1 cellular context compared by ENCODE assay signal in the genomic region with DNA sequence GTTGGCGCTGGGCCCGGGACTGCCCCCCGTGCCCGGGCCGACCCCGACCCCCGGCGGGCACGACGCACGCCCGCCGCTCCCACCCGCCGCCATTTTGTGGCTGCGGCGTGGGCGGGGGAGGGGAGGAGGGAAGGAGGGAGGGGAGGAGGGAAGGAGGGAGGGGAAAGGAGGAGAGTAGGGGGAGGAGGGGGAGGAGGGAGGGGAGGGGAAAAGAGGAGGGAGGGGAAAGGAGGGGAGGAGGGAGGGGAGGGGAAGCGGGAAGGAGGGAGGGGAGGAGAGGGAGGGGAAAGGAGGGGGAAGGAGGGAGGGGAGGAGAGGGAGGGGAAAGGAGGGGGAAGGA.
A peak's percentile ranks its signal among the peaks of the same experiment; 100 is the strongest.
TF ChIP-seq lines count a peak whose summit lies in the region.

A gene (minus strand): TSS at position 104 of the 340 bp plus-strand sequence. CDS start 11 bp downstream, at position 93.

TF ChIP-seq in GM23338, 12 proteins besides CTCF, POLR2A, EP300 and RAD21:
- TF ChIP-seq, protein P1, sequence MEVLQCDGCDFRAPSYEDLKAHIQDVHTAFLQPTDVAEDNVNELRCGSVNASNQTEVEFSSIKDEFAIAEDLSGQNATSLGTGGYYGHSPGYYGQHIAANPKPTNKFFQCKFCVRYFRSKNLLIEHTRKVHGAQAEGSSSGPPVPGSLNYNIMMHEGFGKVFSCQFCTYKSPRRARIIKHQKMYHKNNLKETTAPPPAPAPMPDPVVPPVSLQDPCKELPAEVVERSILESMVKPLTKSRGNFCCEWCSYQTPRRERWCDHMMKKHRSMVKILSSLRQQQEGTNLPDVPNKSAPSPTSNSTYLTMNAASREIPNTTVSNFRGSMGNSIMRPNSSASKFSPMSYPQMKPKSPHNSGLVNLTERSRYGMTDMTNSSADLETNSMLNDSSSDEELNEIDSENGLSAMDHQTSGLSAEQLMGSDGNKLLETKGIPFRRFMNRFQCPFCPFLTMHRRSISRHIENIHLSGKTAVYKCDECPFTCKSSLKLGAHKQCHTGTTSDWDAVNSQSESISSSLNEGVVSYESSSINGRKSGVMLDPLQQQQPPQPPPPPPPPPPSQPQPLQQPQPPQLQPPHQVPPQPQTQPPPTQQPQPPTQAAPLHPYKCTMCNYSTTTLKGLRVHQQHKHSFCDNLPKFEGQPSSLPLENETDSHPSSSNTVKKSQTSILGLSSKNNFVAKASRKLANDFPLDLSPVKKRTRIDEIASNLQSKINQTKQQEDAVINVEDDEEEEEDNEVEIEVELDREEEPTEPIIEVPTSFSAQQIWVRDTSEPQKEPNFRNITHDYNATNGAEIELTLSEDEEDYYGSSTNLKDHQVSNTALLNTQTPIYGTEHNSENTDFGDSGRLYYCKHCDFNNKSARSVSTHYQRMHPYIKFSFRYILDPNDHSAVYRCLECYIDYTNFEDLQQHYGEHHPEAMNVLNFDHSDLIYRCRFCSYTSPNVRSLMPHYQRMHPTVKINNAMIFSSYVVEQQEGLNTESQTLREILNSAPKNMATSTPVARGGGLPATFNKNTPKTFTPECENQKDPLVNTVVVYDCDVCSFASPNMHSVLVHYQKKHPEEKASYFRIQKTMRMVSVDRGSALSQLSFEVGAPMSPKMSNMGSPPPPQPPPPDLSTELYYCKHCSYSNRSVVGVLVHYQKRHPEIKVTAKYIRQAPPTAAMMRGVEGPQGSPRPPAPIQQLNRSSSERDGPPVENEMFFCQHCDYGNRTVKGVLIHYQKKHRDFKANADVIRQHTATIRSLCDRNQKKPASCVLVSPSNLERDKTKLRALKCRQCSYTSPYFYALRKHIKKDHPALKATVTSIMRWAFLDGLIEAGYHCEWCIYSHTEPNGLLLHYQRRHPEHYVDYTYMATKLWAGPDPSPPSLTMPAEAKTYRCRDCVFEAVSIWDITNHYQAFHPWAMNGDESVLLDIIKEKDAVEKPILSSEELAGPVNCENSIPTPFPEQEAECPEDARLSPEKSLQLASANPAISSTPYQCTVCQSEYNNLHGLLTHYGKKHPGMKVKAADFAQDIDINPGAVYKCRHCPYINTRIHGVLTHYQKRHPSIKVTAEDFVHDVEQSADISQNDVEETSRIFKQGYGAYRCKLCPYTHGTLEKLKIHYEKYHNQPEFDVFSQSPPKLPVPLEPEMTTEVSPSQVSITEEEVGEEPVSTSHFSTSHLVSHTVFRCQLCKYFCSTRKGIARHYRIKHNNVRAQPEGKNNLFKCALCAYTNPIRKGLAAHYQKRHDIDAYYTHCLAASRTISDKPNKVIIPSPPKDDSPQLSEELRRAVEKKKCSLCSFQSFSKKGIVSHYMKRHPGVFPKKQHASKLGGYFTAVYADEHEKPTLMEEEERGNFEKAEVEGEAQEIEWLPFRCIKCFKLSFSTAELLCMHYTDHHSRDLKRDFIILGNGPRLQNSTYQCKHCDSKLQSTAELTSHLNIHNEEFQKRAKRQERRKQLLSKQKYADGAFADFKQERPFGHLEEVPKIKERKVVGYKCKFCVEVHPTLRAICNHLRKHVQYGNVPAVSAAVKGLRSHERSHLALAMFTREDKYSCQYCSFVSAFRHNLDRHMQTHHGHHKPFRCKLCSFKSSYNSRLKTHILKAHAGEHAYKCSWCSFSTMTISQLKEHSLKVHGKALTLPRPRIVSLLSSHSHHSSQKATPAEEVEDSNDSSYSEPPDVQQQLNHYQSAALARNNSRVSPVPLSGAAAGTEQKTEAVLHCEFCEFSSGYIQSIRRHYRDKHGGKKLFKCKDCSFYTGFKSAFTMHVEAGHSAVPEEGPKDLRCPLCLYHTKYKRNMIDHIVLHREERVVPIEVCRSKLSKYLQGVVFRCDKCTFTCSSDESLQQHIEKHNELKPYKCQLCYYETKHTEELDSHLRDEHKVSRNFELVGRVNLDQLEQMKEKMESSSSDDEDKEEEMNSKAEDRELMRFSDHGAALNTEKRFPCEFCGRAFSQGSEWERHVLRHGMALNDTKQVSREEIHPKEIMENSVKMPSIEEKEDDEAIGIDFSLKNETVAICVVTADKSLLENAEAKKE (CRISPR knock-in tag; IDR thresholded peaks at IDR 0.05) = no peak
- TF ChIP-seq POLR2AphosphoS5 (IDR thresholded peaks at IDR 0.05; ENCODE audit: low read depth) (0 out of 2 replicates have a peak, but pooled peaks have one; percentile 33), JUNB (IDR thresholded peaks at IDR 0.05; ENCODE audit: unreplicated experiment) (no peak)
